Comparison of ENCODE assay signal across 1 cellular context in the genomic region with DNA sequence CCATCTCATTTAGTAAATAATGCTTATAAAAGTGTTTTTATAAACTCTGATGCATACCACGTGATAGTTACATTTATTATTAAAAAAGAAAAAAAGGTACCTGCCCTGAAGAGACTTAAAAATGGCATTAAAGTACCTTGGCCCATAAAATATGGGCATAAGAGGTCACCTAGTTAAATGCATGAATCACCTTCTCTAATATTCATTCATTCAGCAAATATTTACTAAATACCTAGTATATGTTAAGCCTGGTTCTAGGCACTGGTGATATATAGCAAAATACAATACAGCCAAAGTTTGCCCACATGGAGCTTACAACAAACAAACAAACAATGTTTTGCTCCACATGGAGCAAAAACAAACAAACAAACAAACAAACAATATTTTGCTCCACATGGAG.
TF ChIP-seq lines count a peak whose summit lies in the region.

No MANE protein-coding gene starts in this region.

TF ChIP-seq in IMR-90, 13 proteins besides CTCF, POLR2A, EP300 and RAD21 (continued from another document):
- TF ChIP-seq, protein P1, sequence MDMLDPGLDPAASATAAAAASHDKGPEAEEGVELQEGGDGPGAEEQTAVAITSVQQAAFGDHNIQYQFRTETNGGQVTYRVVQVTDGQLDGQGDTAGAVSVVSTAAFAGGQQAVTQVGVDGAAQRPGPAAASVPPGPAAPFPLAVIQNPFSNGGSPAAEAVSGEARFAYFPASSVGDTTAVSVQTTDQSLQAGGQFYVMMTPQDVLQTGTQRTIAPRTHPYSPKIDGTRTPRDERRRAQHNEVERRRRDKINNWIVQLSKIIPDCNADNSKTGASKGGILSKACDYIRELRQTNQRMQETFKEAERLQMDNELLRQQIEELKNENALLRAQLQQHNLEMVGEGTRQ (IDR thresholded peaks at IDR 0.05; ENCODE audit: low read depth, low read length) = no peak
- no peak for TF ChIP-seq CHD1 (IDR thresholded peaks at IDR 0.05; ENCODE audit: low read depth, low read length)
- TF ChIP-seq MXI1 (IDR thresholded peaks at IDR 0.05; ENCODE audit: borderline replicate concordance, low read depth, low read length) = no peak
- TF ChIP-seq MAZ (IDR thresholded peaks at IDR 0.05; ENCODE audit: borderline replicate concordance, low read depth, low read length) = no peak
- no peak for TF ChIP-seq BHLHE40 (IDR thresholded peaks at IDR 0.05; ENCODE audit: low read depth, low read length)
